In genomic region chr1:26996024-26996423, GRCh38 we compare ENCODE assay signal across 1 cellular context.
TF ChIP-seq lines count a peak whose summit lies in the region.

No MANE protein-coding gene starts in this region.

TF ChIP-seq in IMR-90, 13 proteins besides CTCF, POLR2A, EP300 and RAD21 (continued from another document):
- no peak for TF ChIP-seq ELK1 (IDR thresholded peaks at IDR 0.05; ENCODE audit: borderline replicate concordance, low read depth, low read length)
- no peak for TF ChIP-seq MXI1 (IDR thresholded peaks at IDR 0.05; ENCODE audit: borderline replicate concordance, low read depth, low read length)
- no peak for TF ChIP-seq MAFK (IDR thresholded peaks at IDR 0.05; ENCODE audit: low read depth, low read length)
- no peak for TF ChIP-seq RFX5 (IDR thresholded peaks at IDR 0.05; ENCODE audit: low read depth, low read length)
- TF ChIP-seq BHLHE40 (IDR thresholded peaks at IDR 0.05; ENCODE audit: low read depth, low read length): no peak
- TF ChIP-seq NFE2L2 (IDR thresholded peaks at IDR 0.05; ENCODE audit: low read depth, low read length): no peak
- TF ChIP-seq RCOR1 (IDR thresholded peaks at IDR 0.05; ENCODE audit: insufficient replicate concordance, low read length): no peak
